Comparison of ENCODE assay signal across 8 cellular contexts in genomic region chr1:2414297-2414958, GRCh38. TPM values are rescaled to one million over a fixed set of nuclear protein-coding genes. Genes with fewer than 3 reads are reported as not detected.
A peak's percentile ranks its signal among the peaks of the same experiment; 100 is the strongest.
DNase-seq lines count a peak whose midpoint lies in the region; ATAC-seq and TF ChIP-seq lines count a peak whose summit lies in the region.

No MANE protein-coding gene starts in this region.

- CTCF ChIA-PET in AG04450 (lab: Charles Lee), result interaction anchor here (0.6 to 4.4 kb wide), 9 partner anchors 9 to 1009 kb away, joined by 3 to 40 read pairs (median 4); partner anchors contain the start of gene TNFRSF14

- H3K27ac ChIP-seq in AG04450 (ENCODE audit: low read depth, low read length) (no peak overlapping the region), colonic mucosa (peak overlapping the region; percentile 85), left lung (no peak overlapping the region)

- H3K9me3 ChIP-seq in AG04450 (ENCODE audit: control insufficient read depth, insufficient read depth, low read length) (no peaks in the 10 kb centered on the region; the same call in 1 of the 2 replicates), colonic mucosa (no peaks in the 10 kb centered on the region), left lung (no peaks in the 10 kb centered on the region)

- peak overlapping the region; percentile 10; the same call in 1 of the 2 replicates for H3K4me3 ChIP-seq in AG04450 (ENCODE audit: low read depth, low read length)
- peak overlapping the region; percentile 99 for H3K4me3 ChIP-seq in colonic mucosa
- peak overlapping the region in 1 of 2 donors; percentile 75 for H3K4me3 ChIP-seq in left lung

- ATAC-seq in GM21619 (IDR thresholded peaks at IDR 0.05; ENCODE audit: unreplicated experiment), result peak; percentile 25
- peak; percentile 50 for ATAC-seq in left lung
- ATAC-seq in GM19452 (IDR thresholded peaks at IDR 0.05; ENCODE audit: unreplicated experiment), result no peak

- H3K36me3 ChIP-seq in colonic mucosa (no peaks in the 10 kb centered on the region), left lung (no peaks in the 10 kb centered on the region)

- peak; percentile 26 for DNase-seq in AG04450 (ENCODE audit: low read depth, low spot score)
- DNase-seq in NCI-H510A treated with DMSO at 0.1 percent for 48 hours (lab: John Stamatoyannopoulos, UW), result peak; percentile 81
- DNase-seq in activated CD4-positive, alpha-beta T cell treated with anti-CD3 and anti-CD28 coated beads for 48 hours, result peak; percentile 88
- peak; percentile 83 for DNase-seq in colonic mucosa
- peak; percentile 74 to 93 for DNase-seq in left lung
- peak; percentile 77 to 78 for DNase-seq in stimulated activated CD4-positive, alpha-beta T cell treated with anti-CD3 and anti-CD28 coated beads, Interleukin-4, amount 100 ng/mL, for 4 hours

- intact Hi-C loops in colonic mucosa (cut with DNase I) (loop anchor here (5.0 kb wide), 1 partner anchor 133 kb away; no protein-coding TSS in a partner anchor), left lung (cut with DNase I) (loop anchor here in 1 of 2 donors (5.0 to 10.0 kb wide), 4 partner anchors 130 to 1010 kb away; no protein-coding TSS in a partner anchor)

- H3K27me3 ChIP-seq in AG04450 (ENCODE audit: control insufficient read depth, insufficient read depth, low read length) (peaks cover 13% of the 10 kb centered on the region), colonic mucosa (no peaks in the 10 kb centered on the region), left lung (peaks cover 0 to 49% of the 10 kb centered on the region in 2 donors)

- POLR2A ChIA-PET in AG04450 (lab: Yijun Ruan, JAX), result interaction anchor here (0.7 kb wide), 1 partner anchor 802 kb away, joined by 3 read pairs; no protein-coding TSS in a partner anchor

- peaks cover 12% of the 10 kb centered on the region for H3K4me1 ChIP-seq in colonic mucosa
- peaks cover 16 to 27% of the 10 kb centered on the region in 2 donors for H3K4me1 ChIP-seq in left lung

- H3K9ac ChIP-seq in colonic mucosa (ENCODE audit: low read depth in 2 of 2, low read length in 2 of 2), result peak overlapping the region; percentile 46 to 90

- TF ChIP-seq CTCF in AG04450 (IDR thresholded peaks at IDR 0.05; ENCODE audit: low read depth, low read length) (peak; percentile 95), colonic mucosa (IDR thresholded peaks at IDR 0.05) (peak; percentile 86), left lung (IDR thresholded peaks at IDR 0.05) (peak; percentile 92)

RNA-seq across cellular contexts. Expression of gene PEX10, which starts 2.1 kb away (rescaled TPM):
- polyA plus RNA-seq in AG04450 (2011; rRNA removed), result 11.9 and 14.4 TPM in 2 replicates
- polyA minus RNA-seq in AG04450 (2011; rRNA and poly(A)+ RNA removed), result 9.0 and 9.1 TPM in 2 replicates
- 10 to 100 TPM; 15.0 to 22.7 TPM for total RNA-seq in colonic mucosa
- 10 to 100 TPM; 14.3 to 16.3 TPM for total RNA-seq in left lung

RNA-seq across cellular contexts. Expression of gene RER1, which starts 22.8 kb away (rescaled TPM):
- polyA plus RNA-seq in AG04450 (2011; rRNA removed), result 312 and 324 TPM in 2 replicates
- 243 and 249 TPM in 2 replicates for polyA minus RNA-seq in AG04450 (2011; rRNA and poly(A)+ RNA removed)
- 100 to 1,000 TPM; 190 to 216 TPM for total RNA-seq in colonic mucosa
- 100 to 1,000 TPM; 163 to 167 TPM for total RNA-seq in left lung

RNA-seq across cellular contexts. Expression of gene MORN1, which starts 23.1 kb away (rescaled TPM):
- polyA plus RNA-seq in AG04450 (2011; rRNA removed), result 3.0 and 3.6 TPM in 2 replicates
- polyA minus RNA-seq in AG04450 (2011; rRNA and poly(A)+ RNA removed), result 8.1 and 11.0 TPM in 2 replicates
- total RNA-seq in colonic mucosa, result 10 to 100 TPM; 11.3 to 18.9 TPM
- 1 to 10 TPM; 7.5 to 9.8 TPM for total RNA-seq in left lung

Comparison
In these comparisons a context has a peak if more than half of its experiments do, and no peak if none do; other contexts are left out.
1. DNase-seq: peak in every context shown above with its lines; median percentile 88 in activated CD4-positive, alpha-beta T cell treated with anti-CD3 and anti-CD28 coated beads for 48 hours; 84 in left lung; 83 in colonic mucosa; 81 in NCI-H510A treated with DMSO at 0.1 percent for 48 hours; 78 in stimulated activated CD4-positive, alpha-beta T cell treated with anti-CD3 and anti-CD28 coated beads, Interleukin-4, amount 100 ng/mL, for 4 hours; 26 in AG04450.